Comparison of ENCODE assay signal across 15 cellular contexts in the genomic region with DNA sequence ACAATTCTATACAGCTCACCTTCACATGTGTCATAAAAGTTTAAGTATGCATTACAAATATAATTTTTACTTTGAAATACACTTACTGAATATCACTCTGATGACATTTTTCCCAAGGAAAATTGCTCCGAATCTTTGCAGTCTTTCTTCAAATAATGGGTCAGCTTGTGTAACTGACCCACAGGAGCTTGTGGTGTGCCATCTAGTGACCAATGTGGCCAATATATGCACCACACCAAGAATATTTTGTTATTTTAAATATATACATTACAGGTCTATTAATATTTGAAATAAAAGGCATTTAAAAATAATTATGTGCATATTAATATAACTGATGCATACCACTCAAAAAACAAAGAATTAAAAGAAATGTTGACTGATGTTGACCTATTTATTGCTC.
DNase-seq lines count a peak whose midpoint lies in the region; ATAC-seq and TF ChIP-seq lines count a peak whose summit lies in the region.
"Had no signal": no experiment of that assay in that cellular context is flagged by ENCODE, and none has a peak within 500 bp of the region (broad histone marks: within the 10 kb centered on the region; RNA-seq: fewer than 3 reads in every experiment).

No MANE protein-coding gene starts in this region.

- H3K27me3 ChIP-seq in left ventricle myocardium inferior (ENCODE audit: low read depth), result no peaks in the 10 kb centered on the region
- no peaks in the 10 kb centered on the region for H3K27me3 ChIP-seq in kidney epithelial cell (ENCODE audit: control insufficient read depth, insufficient read depth, low read length)

- H3K9me3 ChIP-seq in left ventricle myocardium inferior (replicated peaks), result no peaks in the 10 kb centered on the region

- DNase-seq in left ventricle myocardium inferior (no peak), Right ventricle myocardium inferior (ENCODE audit: missing footprints) (no peak), SK-MEL-5 (ENCODE audit: low read depth, low spot score) (peak; percentile 29), kidney epithelial cell (ENCODE audit: low read depth) (no peak), type B pancreatic cell (ENCODE audit: extremely low spot score, unreplicated experiment) (no peak), NCI-H226 (no peak), dedifferentiated amniotic fluid mesenchymal stem cell (ENCODE audit: extremely low spot score) (no peak)
- no peak for DNase-seq in stimulated activated naive CD8-positive, alpha-beta T cell treated with anti-CD3 and anti-CD28 coated beads, Interleukin-15, Interleukin-2, amounts not matched to agents 100 U/mL and 50 U/mL, for 24 hours
- DNase-seq: activated B cell treated with CpG ODN at 0.5 μM for 24 hours, activated gamma-delta T cell, aorta, KG1, left ventricle myocardium superior, NCI-H1436 treated with DMSO at 0.1 percent for 48 hours, NCI-H446 had no signal

- no peaks in the 10 kb centered on the region for H3K9me3 Mint-ChIP-seq in type B pancreatic cell
- H3K9me3 Mint-ChIP-seq: activated B cell treated with CpG ODN at 0.5 μM for 24 hours had no signal

- no peak overlapping the region for H3K27ac Mint-ChIP-seq in type B pancreatic cell
- H3K27ac Mint-ChIP-seq: activated B cell treated with CpG ODN at 0.5 μM for 24 hours had no signal

- no peaks in the 10 kb centered on the region for H3K27me3 Mint-ChIP-seq in type B pancreatic cell
- H3K27me3 Mint-ChIP-seq: activated B cell treated with CpG ODN at 0.5 μM for 24 hours had no signal

- TF ChIP-seq CTCF in left ventricle myocardium inferior (IDR thresholded peaks at IDR 0.05; ENCODE audit: borderline replicate concordance), result peak; percentile 43
- TF ChIP-seq CTCF in kidney epithelial cell (IDR thresholded peaks at IDR 0.05; ENCODE audit: insufficient read depth, low read length, poor library complexity, severe bottlenecking), result peak; percentile 19
- peak; percentile 66 for TF ChIP-seq CTCF in type B pancreatic cell (conservative IDR thresholded peaks at IDR 0.05)

- H3K4me3 Mint-ChIP-seq in type B pancreatic cell, result no peak overlapping the region
- H3K4me3 Mint-ChIP-seq: activated B cell treated with CpG ODN at 0.5 μM for 24 hours had no signal

- peaks cover 14% of the 10 kb centered on the region for H3K4me1 ChIP-seq in left ventricle myocardium inferior

- ATAC-seq in Right ventricle myocardium inferior, result no peak
- no peak for ATAC-seq in stimulated activated naive CD8-positive, alpha-beta T cell treated with anti-CD3 and anti-CD28 coated beads, Interleukin-15, Interleukin-2, amounts not matched to agents 100 U/mL and 50 U/mL, for 24 hours
- ATAC-seq: left ventricle myocardium superior had no signal

- H3K36me3 Mint-ChIP-seq in type B pancreatic cell, result no peaks in the 10 kb centered on the region

- intact Hi-C loops in left ventricle myocardium inferior (cut with micrococcal nuclease), result no loop called here
- intact Hi-C loops in Right ventricle myocardium inferior (cut with DNase I), result loop anchor here (5.0 kb wide), 1 partner anchor 414 kb away; no protein-coding TSS in a partner anchor

- H3K36me3 ChIP-seq in left ventricle myocardium inferior, result no peaks in the 10 kb centered on the region
- no peaks in the 10 kb centered on the region for H3K36me3 ChIP-seq in kidney epithelial cell (ENCODE audit: control insufficient read depth, insufficient read depth, low read length)

- in situ Hi-C loops in SK-MEL-5 (cut with HindIII; ENCODE audit: low pct_unique_long_range_greater_than_20kb, low sequenced_read_pairs), result no loop called here

- H3K27ac ChIP-seq in left ventricle myocardium inferior (replicated peaks), result no peak overlapping the region

- H3K4me1 Mint-ChIP-seq in type B pancreatic cell (ENCODE audit: unreplicated experiment), result no peaks in the 10 kb centered on the region
- H3K4me1 Mint-ChIP-seq: activated B cell treated with CpG ODN at 0.5 μM for 24 hours had no signal

- H3K4me3 ChIP-seq in left ventricle myocardium inferior (no peak overlapping the region), kidney epithelial cell (ENCODE audit: low read depth, low read length) (no peak overlapping the region)
